ENCODE assay signal across 8 cellular contexts in the genomic region with DNA sequence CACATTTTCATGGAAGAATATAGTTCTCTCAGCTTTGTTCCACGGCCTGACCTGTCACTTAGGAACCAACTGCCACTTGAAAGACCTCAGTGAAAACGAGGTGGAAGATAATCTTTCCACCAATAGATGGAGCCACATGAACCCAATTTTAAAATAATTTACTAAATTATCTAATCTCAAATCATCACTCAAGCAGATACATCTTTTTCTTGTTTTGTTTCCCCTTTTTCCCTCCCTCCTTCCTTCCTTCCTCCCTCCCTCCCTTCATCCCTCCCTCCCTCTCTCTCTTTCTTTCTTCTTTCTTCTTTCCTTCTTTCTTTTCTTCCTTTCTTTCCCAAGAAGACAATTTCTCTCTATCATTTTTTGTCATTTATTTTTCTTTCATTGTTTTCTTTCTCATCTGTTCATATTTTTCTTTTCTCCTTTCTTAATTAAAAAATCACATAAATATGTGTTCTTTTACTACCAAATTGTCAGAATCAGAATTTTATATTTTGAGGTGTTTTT.
DNase-seq lines count a peak whose midpoint lies in the region; ATAC-seq and TF ChIP-seq lines count a peak whose summit lies in the region.

No MANE protein-coding gene starts in this region.

- H3K4me3 ChIP-seq in colonic mucosa (no peak overlapping the region), neuronal stem cell (ENCODE audit: low read length in 2 of 2) (no peak overlapping the region)

- no peak overlapping the region for H2BK15ac ChIP-seq in neuronal stem cell (ENCODE audit: low read length)

- DNase-seq in SHP77 (lab: John Stamatoyannopoulos, UW) (peak; percentile 4 to 32), SHP77 treated with DMSO at 0.1 percent for 48 hours (lab: John Stamatoyannopoulos, UW) (no peak), NCI-H146 (lab: John Stamatoyannopoulos, UW) (peak; percentile 61), colonic mucosa (no peak), neuronal stem cell (ENCODE audit: low spot score) (peak; percentile 9), omental fat pad (ENCODE audit: low spot score) (no peak), GOT3 (lab: John Stamatoyannopoulos, UW) (no peak)

- H3K4me1 ChIP-seq in colonic mucosa, result no peaks in the 10 kb centered on the region
- no peaks in the 10 kb centered on the region for H3K4me1 ChIP-seq in neuronal stem cell (ENCODE audit: control insufficient read depth in 2 of 2, insufficient read depth in 1 of 2, low read depth in 1 of 2, low read length in 2 of 2)

- no peak overlapping the region for H3K9ac ChIP-seq in colonic mucosa (ENCODE audit: low read depth in 2 of 2, low read length in 2 of 2)
- no peak overlapping the region for H3K9ac ChIP-seq in neuronal stem cell (ENCODE audit: low read depth, low read length, poor library complexity)

- TF ChIP-seq CTCF in colonic mucosa (IDR thresholded peaks at IDR 0.05), result peak; percentile 28
- TF ChIP-seq CTCF in omental fat pad (IDR thresholded peaks at IDR 0.05), result no peak

- no CpG with 5 or more reads among the region's 2 CpGs for WGBS in neuronal stem cell (ENCODE audit: extremely low coverage in 2 of 2, insufficient read length in 2 of 2, insufficient replicate concordance in 1 of 2), 2 donors

- no peak overlapping the region for H2AFZ ChIP-seq in neuronal stem cell (ENCODE audit: low read length)

- no peak overlapping the region for H3K23ac ChIP-seq in neuronal stem cell (ENCODE audit: low read depth, low read length, poor library complexity)

- H4K91ac ChIP-seq in neuronal stem cell (ENCODE audit: low read depth, low read length, poor library complexity), result no peak overlapping the region

- H3K36me3 ChIP-seq in colonic mucosa, result no peaks in the 10 kb centered on the region
- no peaks in the 10 kb centered on the region for H3K36me3 ChIP-seq in neuronal stem cell (replicated peaks in 1 of 2; ENCODE audit: control insufficient read depth in 2 of 2, insufficient read depth in 2 of 2, low read length in 2 of 2)

- ATAC-seq in omental fat pad (ENCODE audit: low FRiP score), result no peak
- no peak for ATAC-seq in GM21528 (IDR thresholded peaks at IDR 0.05; ENCODE audit: low FRiP score, unreplicated experiment)

- H3K4ac ChIP-seq in neuronal stem cell (ENCODE audit: low read length), result no peak overlapping the region

- no peak overlapping the region for H3K27ac ChIP-seq in colonic mucosa
- H3K27ac ChIP-seq in neuronal stem cell (replicated peaks; ENCODE audit: low read length), result no peak overlapping the region

- no peak overlapping the region for H3K18ac ChIP-seq in neuronal stem cell (ENCODE audit: low read length)

- no peak overlapping the region for H3K14ac ChIP-seq in neuronal stem cell (ENCODE audit: low read length)

- no peaks in the 10 kb centered on the region for H3K9me3 ChIP-seq in colonic mucosa
- no peaks in the 10 kb centered on the region for H3K9me3 ChIP-seq in neuronal stem cell (replicated peaks in 1 of 2; ENCODE audit: control insufficient read depth in 2 of 2, insufficient read depth in 1 of 2, low read depth in 1 of 2, low read length in 2 of 2)

- H3K4me2 ChIP-seq in neuronal stem cell (ENCODE audit: insufficient read depth, low read length, poor library complexity, severe bottlenecking), result no peak overlapping the region

- no peak overlapping the region for H2BK5ac ChIP-seq in neuronal stem cell (ENCODE audit: low read length)

- no peaks in the 10 kb centered on the region for H3K79me1 ChIP-seq in neuronal stem cell (ENCODE audit: low read depth, low read length)

- H3K27me3 ChIP-seq in colonic mucosa (no peaks in the 10 kb centered on the region), neuronal stem cell (ENCODE audit: control insufficient read depth in 3 of 3, insufficient read depth in 3 of 3, low read depth in 1 of 3, low read length in 3 of 3) (no peaks in the 10 kb centered on the region)

- H2BK12ac ChIP-seq in neuronal stem cell (ENCODE audit: low read length), result no peak overlapping the region

- intact Hi-C loops in colonic mucosa (cut with DNase I), result loop anchor here (10.0 kb wide), 3 partner anchors 160 to 470 kb away; partner anchors contain the start of gene CLDN16

- no peak overlapping the region for H2BK120ac ChIP-seq in neuronal stem cell (ENCODE audit: low read depth, low read length)

- no peak overlapping the region for H4K8ac ChIP-seq in neuronal stem cell (ENCODE audit: low read depth, low read length)

- H2AK5ac ChIP-seq in neuronal stem cell (ENCODE audit: low read depth, low read length), result no peak overlapping the region

Comparison
In these comparisons a context has a peak if more than half of its experiments do, and no peak if none do; other contexts are left out.
1. DNase-seq: peak in SHP77 (2 of 2), NCI-H146 (single experiment) and neuronal stem cell (single experiment); none in SHP77 treated with DMSO at 0.1 percent for 48 hours (single experiment), colonic mucosa (single experiment), omental fat pad (single experiment) and GOT3 (single experiment).